In genomic region chr2:241200822-241201395, GRCh38 we compare ENCODE assay signal across 17 cellular contexts.
"Had no signal": no experiment of that assay in that cellular context is flagged by ENCODE, and none has a peak within 500 bp of the region (broad histone marks: within the 10 kb centered on the region; RNA-seq: fewer than 3 reads in every experiment).

No MANE protein-coding gene starts in this region.

- H3K27ac Mint-ChIP-seq: activated naive CD4-positive, alpha-beta T cell treated with anti-CD3 and anti-CD28 coated beads for 36 hours; activated T-helper 17 cell treated with anti-CD3 and anti-CD28 coated beads, Interleukin-2, amount 50 U/mL, for 72 hours; endodermal cell; mesothelial cell of epicardium; stimulated activated naive B cell treated with anti-CD40 and anti-IgM and Interleukin-4, amounts not matched to agents 10 μg/mL and 1 μg/mL and 100 μg/mL, for 72 hours had no signal

- ATAC-seq: activated T-helper 17 cell treated with anti-CD3 and anti-CD28 coated beads, Interleukin-2, amount 50 U/mL, for 72 hours; heart left ventricle; stimulated activated naive B cell treated with anti-CD40 and anti-IgM and Interleukin-4, amounts not matched to agents 10 μg/mL and 1 μg/mL and 100 μg/mL, for 72 hours had no signal

- H2AFZ ChIP-seq: parathyroid adenoma had no signal

- H3K79me2 ChIP-seq: parathyroid adenoma had no signal

- DNase-seq: activated CD4-positive, alpha-beta T cell treated with anti-CD3 and anti-CD28 coated beads for 1 hour; activated CD4-positive, alpha-beta T cell treated with anti-CD3 and anti-CD28 coated beads, Interleukin-2, amount 50 U/mL, for 4 hours; activated naive CD4-positive, alpha-beta T cell treated with anti-CD3 and anti-CD28 coated beads for 36 hours; activated T-cell treated with anti-CD3 and anti-CD28 coated beads for 4 hours; dorsolateral prefrontal cortex; endodermal cell; stimulated activated CD4-positive, alpha-beta T cell treated with anti-CD3 and anti-CD28 coated beads, Interleukin-2, amount 100 ng/mL, for 48 hours; stimulated activated naive B cell treated with anti-CD40 and anti-IgM and Interleukin-4, amounts not matched to agents 10 μg/mL and 1 μg/mL and 100 μg/mL, for 72 hours; T-helper 1 cell; T1000; transverse colon had no signal

- H3K4me1 ChIP-seq: heart left ventricle, parathyroid adenoma, transverse colon had no signal

- H3K4me3 Mint-ChIP-seq: activated naive CD4-positive, alpha-beta T cell treated with anti-CD3 and anti-CD28 coated beads for 36 hours; activated T-helper 17 cell treated with anti-CD3 and anti-CD28 coated beads, Interleukin-2, amount 50 U/mL, for 72 hours; endodermal cell; mesothelial cell of epicardium; stimulated activated naive B cell treated with anti-CD40 and anti-IgM and Interleukin-4, amounts not matched to agents 10 μg/mL and 1 μg/mL and 100 μg/mL, for 72 hours had no signal

- H3K9me3 ChIP-seq: heart left ventricle, transverse colon had no signal

- H3K27ac ChIP-seq: cardiac muscle cell, dorsolateral prefrontal cortex, heart left ventricle, parathyroid adenoma, transverse colon had no signal

- H3K9me3 Mint-ChIP-seq: activated naive CD4-positive, alpha-beta T cell treated with anti-CD3 and anti-CD28 coated beads for 36 hours; activated T-helper 17 cell treated with anti-CD3 and anti-CD28 coated beads, Interleukin-2, amount 50 U/mL, for 72 hours; endodermal cell; mesothelial cell of epicardium; stimulated activated naive B cell treated with anti-CD40 and anti-IgM and Interleukin-4, amounts not matched to agents 10 μg/mL and 1 μg/mL and 100 μg/mL, for 72 hours had no signal

- H3K36me3 Mint-ChIP-seq: mesothelial cell of epicardium; stimulated activated naive B cell treated with anti-CD40 and anti-IgM and Interleukin-4, amounts not matched to agents 10 μg/mL and 1 μg/mL and 100 μg/mL, for 72 hours had no signal

- H3K4me3 ChIP-seq: cardiac muscle cell, dorsolateral prefrontal cortex, heart left ventricle, lung, transverse colon had no signal

- H3K36me3 ChIP-seq: cardiac muscle cell, heart left ventricle, transverse colon had no signal

- H3K27me3 Mint-ChIP-seq: activated T-helper 17 cell treated with anti-CD3 and anti-CD28 coated beads, Interleukin-2, amount 50 U/mL, for 72 hours had no signal

- H3K27me3 ChIP-seq: cardiac muscle cell, dorsolateral prefrontal cortex, heart left ventricle, transverse colon had no signal

- H3K4me1 Mint-ChIP-seq: activated T-helper 17 cell treated with anti-CD3 and anti-CD28 coated beads, Interleukin-2, amount 50 U/mL, for 72 hours; endodermal cell; mesothelial cell of epicardium; stimulated activated naive B cell treated with anti-CD40 and anti-IgM and Interleukin-4, amounts not matched to agents 10 μg/mL and 1 μg/mL and 100 μg/mL, for 72 hours had no signal
